Comparison of ENCODE assay signal across 16 cellular contexts in genomic region chr6:79599725-79600259, GRCh38. TPM values are rescaled to one million over a fixed set of nuclear protein-coding genes. Genes with fewer than 3 reads are reported as not detected.
DNase-seq lines count a peak whose midpoint lies in the region; ATAC-seq and TF ChIP-seq lines count a peak whose summit lies in the region.
"Had no signal": no experiment of that assay in that cellular context is flagged by ENCODE, and none has a peak within 500 bp of the region (broad histone marks: within the 10 kb centered on the region; RNA-seq: fewer than 3 reads in every experiment).

No MANE protein-coding gene starts in this region.

- no peak overlapping the region for H3K18ac ChIP-seq in mesendoderm (ENCODE audit: low read length)

- H3K9me3 ChIP-seq in body of pancreas, result no peaks in the 10 kb centered on the region

- in situ Hi-C loops in G401 (cut with HindIII; ENCODE audit: low sequenced_read_pairs), result no loop called here

- 21 to 27% methylated on average over 5 of the region's 5 CpGs for WGBS in body of pancreas, 2 donors
- WGBS in mesendoderm (ENCODE audit: extremely low coverage, insufficient coverage, low lambda C conversion rate), result no CpG with 5 or more reads among the region's 5 CpGs

- no peak overlapping the region for H4K5ac ChIP-seq in mesendoderm (ENCODE audit: low read length)

- no peaks in the 10 kb centered on the region for H3K9me3 Mint-ChIP-seq in nephron progenitor cell
- H3K9me3 Mint-ChIP-seq: CD4-positive, alpha-beta T cell had no signal

- H3K27ac ChIP-seq in body of pancreas (peak overlapping the region in 3 of 4 donors; percentile 70 to 88 (median 74)), dorsolateral prefrontal cortex (peak overlapping the region in 20 of 59 donors; percentile 1 to 91 (median 54)), mesendoderm (ENCODE audit: low read depth, low read length) (no peak overlapping the region)

- H3K4me1 Mint-ChIP-seq in nephron progenitor cell, result peaks cover 18% of the 10 kb centered on the region

- H3K79me1 ChIP-seq in mesendoderm (ENCODE audit: low read length), result no peaks in the 10 kb centered on the region

- H3K4ac ChIP-seq in mesendoderm (ENCODE audit: low read depth, low read length), result no peak overlapping the region

- H3K9ac ChIP-seq in mesendoderm (ENCODE audit: low read length), result no peak overlapping the region

- no peak overlapping the region for H3K4me3 ChIP-seq in body of pancreas
- no peak overlapping the region for H3K4me3 ChIP-seq in dorsolateral prefrontal cortex
- no peak overlapping the region for H3K4me3 ChIP-seq in mesendoderm (ENCODE audit: low read length)

- ATAC-seq in body of pancreas, result peak; percentile 67

- H2AK5ac ChIP-seq in mesendoderm (ENCODE audit: low read length), result no peak overlapping the region

- H3K56ac ChIP-seq in mesendoderm (ENCODE audit: low read length), result no peak overlapping the region

- peak overlapping the region; percentile 70 for H3K27ac Mint-ChIP-seq in nephron progenitor cell
- H3K27ac Mint-ChIP-seq: CD4-positive, alpha-beta T cell had no signal

- no peak overlapping the region for H3K4me2 ChIP-seq in mesendoderm (ENCODE audit: low read length)

- no peak overlapping the region for H2BK120ac ChIP-seq in mesendoderm (ENCODE audit: low read depth, low read length)

- DNase-seq in G401 (ENCODE audit: low spot score) (peak; percentile 43), NCI-H69 (lab: John Stamatoyannopoulos, UW) (peak; percentile 37), body of pancreas (peak in 2 of 4 donors; percentile 40 to 50), nephron progenitor cell (no peak), dorsolateral prefrontal cortex (no peak), mesendoderm (no peak), cerebellar nuclear complex (lab: John Stamatoyannopoulos, UW) (no peak)
- no peak for DNase-seq in activated effector memory CD4-positive, alpha-beta T cell treated with Interleukin-2 at 50 U/mL for 16 hours
- DNase-seq: AML-193; CD4-positive, alpha-beta T cell; KG1; NCI-H1092; NCI-H1694 treated with DMSO at 0.1 percent for 48 hours; NCI-H2171; NCI-H510A treated with DMSO at 0.1 percent for 48 hours; PC-3 had no signal

- no peak for TF ChIP-seq POLR2A in body of pancreas (IDR thresholded peaks at IDR 0.05)

- no peak overlapping the region for H4K8ac ChIP-seq in mesendoderm (ENCODE audit: low read depth, low read length)

- H3K36me3 ChIP-seq in body of pancreas (replicated peaks in 1 of 2; ENCODE audit: insufficient read depth in 1 of 2, low read depth in 2 of 2), result no peaks in the 10 kb centered on the region
- no peaks in the 10 kb centered on the region for H3K36me3 ChIP-seq in mesendoderm (ENCODE audit: control insufficient read depth, insufficient read depth, low read length)

- H3K4me1 ChIP-seq in body of pancreas (peaks cover 24% of the 10 kb centered on the region), mesendoderm (ENCODE audit: control insufficient read depth, low read depth, low read length) (no peaks in the 10 kb centered on the region)

- H3K23ac ChIP-seq in mesendoderm (ENCODE audit: low read length), result no peak overlapping the region

- H3K27me3 Mint-ChIP-seq in nephron progenitor cell (ENCODE audit: low read depth, poor library complexity), result no peaks in the 10 kb centered on the region
- H3K27me3 Mint-ChIP-seq: CD4-positive, alpha-beta T cell had no signal

- H2BK15ac ChIP-seq in mesendoderm (replicated peaks; ENCODE audit: low read depth), result no peak overlapping the region

- no peaks in the 10 kb centered on the region for H3K27me3 ChIP-seq in body of pancreas
- no peaks in the 10 kb centered on the region for H3K27me3 ChIP-seq in dorsolateral prefrontal cortex
- no peaks in the 10 kb centered on the region for H3K27me3 ChIP-seq in mesendoderm (ENCODE audit: insufficient read depth, low read length, poor library complexity)

- H3K36me3 Mint-ChIP-seq in nephron progenitor cell (ENCODE audit: low read depth), result peaks cover 6% of the 10 kb centered on the region

- H3K79me2 ChIP-seq in mesendoderm (ENCODE audit: control insufficient read depth, insufficient read depth, low read length), result no peaks in the 10 kb centered on the region

- H2BK5ac ChIP-seq in mesendoderm (ENCODE audit: low read length), result no peak overlapping the region

- TF ChIP-seq CTCF in body of pancreas (IDR thresholded peaks at IDR 0.05) (no peak), nephron progenitor cell (IDR thresholded peaks at IDR 0.05) (no peak), dorsolateral prefrontal cortex (IDR thresholded peaks at IDR 0.05 in 54 of 56, conservative IDR thresholded peaks at IDR 0.05 in 2 of 56; ENCODE audit: low read depth in 1 of 56, partially characterized antibody in 56 of 56) (no peak)

- H3K4me3 Mint-ChIP-seq in nephron progenitor cell, result no peak overlapping the region
- H3K4me3 Mint-ChIP-seq: CD4-positive, alpha-beta T cell had no signal

- intact Hi-C loops in body of pancreas (cut with DNase I), result no loop called here
- intact Hi-C loops in dorsolateral prefrontal cortex (cut with DNase I), result no loop called here

RNA-seq across cellular contexts. Expression of gene SH3BGRL2, which starts 31.3 kb away (rescaled TPM):
- total RNA-seq in G401 (2014; rRNA removed; shearing (Covaris generic)), result 26.0 and 40.8 TPM in 2 replicates
- total RNA-seq in body of pancreas (10 to 100 TPM; 26.4 to 29.1 TPM), dorsolateral prefrontal cortex (10 to 100 TPM; 23.5 to 92.8 (median 60.9) TPM)
- 18.8 TPM for polyA plus RNA-seq in mesendoderm (2013, experiment 1 of 2)
- 18.6 TPM for polyA plus RNA-seq in mesendoderm (2013, experiment 2 of 2)

Comparison
In these comparisons a context has a peak if more than half of its experiments do, and no peak if none do; other contexts are left out.
1. DNase-seq: peak in G401 (single experiment) and NCI-H69 (single experiment); none in nephron progenitor cell (single experiment), dorsolateral prefrontal cortex (0 of 10), mesendoderm (single experiment), activated effector memory CD4-positive, alpha-beta T cell treated with Interleukin-2 at 50 U/mL for 16 hours (single experiment) and cerebellar nuclear complex (0 of 2).